In the genomic region with DNA sequence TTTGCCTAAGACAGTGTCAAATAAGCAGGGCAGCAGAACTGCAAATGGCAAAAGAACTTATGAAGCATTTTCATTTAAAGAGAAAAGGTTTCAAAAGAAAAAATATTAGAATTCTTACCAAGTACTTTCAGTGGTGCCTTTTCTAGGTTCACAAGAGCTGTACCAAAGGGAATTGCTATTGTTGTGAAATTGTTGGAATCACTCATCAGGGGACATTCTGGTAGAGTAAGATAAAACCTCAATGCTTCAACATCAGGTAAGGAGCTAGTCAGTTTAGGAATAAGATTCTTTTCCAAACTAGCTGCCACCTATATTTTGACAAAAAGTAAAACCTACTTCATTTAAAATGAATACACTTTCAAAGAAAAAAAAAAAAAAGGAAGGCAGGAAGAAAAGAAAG, we compare ENCODE assay signal across 22 cellular contexts.
"Had no signal": no experiment of that assay in that cellular context is flagged by ENCODE, and none has a peak within 500 bp of the region (broad histone marks: within the 10 kb centered on the region; RNA-seq: fewer than 3 reads in every experiment).

No MANE protein-coding gene starts in this region.

- H3K27me3 Mint-ChIP-seq: activated CD4-positive, alpha-beta T cell treated with anti-CD3 and anti-CD28 coated beads, Interleukin-2, amount 10 ng/mL, durations not matched to agents 7 days and 5 days; activated CD8-positive, alpha-beta memory T cell treated with anti-CD3 and anti-CD28 coated beads, Interleukin-2, amount 10 ng/mL, durations not matched to agents 7 days and 5 days; progenitor cell of endocrine pancreas; stimulated activated memory B cell treated with anti-CD40 and anti-IgM and Interleukin-4, amounts not matched to agents 10 μg/mL and 1 μg/mL and 100 μg/mL, for 72 hours had no signal

- H3K4me1 Mint-ChIP-seq: activated CD4-positive, alpha-beta T cell treated with anti-CD3 and anti-CD28 coated beads, Interleukin-2, amount 10 ng/mL, durations not matched to agents 7 days and 5 days; nephron had no signal

- ATAC-seq: activated CD8-positive, alpha-beta memory T cell treated with anti-CD3 and anti-CD28 coated beads, Interleukin-2, amount 10 ng/mL, durations not matched to agents 7 days and 5 days; activated CD8-positive, alpha-beta T cell treated with anti-CD3 and anti-CD28 coated beads, Interleukin-2, amount 10 ng/mL, durations not matched to agents 7 days and 5 days; gastroesophageal sphincter; left ventricle myocardium superior; mucosa of descending colon; right lobe of liver; stimulated activated memory B cell treated with anti-CD40 and anti-IgM and Interleukin-4, amounts not matched to agents 10 μg/mL and 1 μg/mL and 100 μg/mL, for 72 hours had no signal

- DNase-seq: activated CD4-positive, alpha-beta T cell treated with anti-CD3 and anti-CD28 coated beads for 1 hour; activated CD4-positive, alpha-beta T cell treated with anti-CD3 and anti-CD28 coated beads, Interleukin-2, amount 10 ng/mL, durations not matched to agents 7 days and 5 days; activated CD8-positive, alpha-beta memory T cell treated with anti-CD3 and anti-CD28 coated beads, Interleukin-2, amount 10 ng/mL, durations not matched to agents 7 days and 5 days; activated CD8-positive, alpha-beta T cell treated with anti-CD3 and anti-CD28 coated beads, Interleukin-2, amount 10 ng/mL, durations not matched to agents 7 days and 5 days; activated gamma-delta T cell treated with Interleukin-2 at 50 U/mL for 16 hours; activated naive CD4-positive, alpha-beta T cell treated with anti-CD3 and anti-CD28 coated beads, Interleukin-2, amount 50 U/mL, for 16 hours; amniotic stem cell; brain microvascular endothelial cell; islet precursor cell; left ventricle myocardium superior; mucosa of descending colon; ovary; right lobe of liver; stimulated activated CD4-positive, alpha-beta T cell treated with anti-CD3 and anti-CD28 coated beads, Interleukin-4, amount 100 ng/mL, for 1 hour; T-helper 2 cell had no signal

- H3K9me3 ChIP-seq: gastroesophageal sphincter, mucosa of descending colon, neutrophil, ovary, right lobe of liver, tibial nerve had no signal

- H3K27ac ChIP-seq: brain microvascular endothelial cell, gastroesophageal sphincter, hepatocyte, neutrophil, ovary, right lobe of liver, tibial nerve had no signal

- H3K4me1 ChIP-seq: gastroesophageal sphincter, right lobe of liver, tibial nerve had no signal

- H3K36me3 ChIP-seq: ovary had no signal

- H3K4me3 ChIP-seq: gastroesophageal sphincter, hepatocyte, mucosa of descending colon, ovary, right lobe of liver, tibial nerve had no signal

- H3K4me3 Mint-ChIP-seq: activated CD4-positive, alpha-beta T cell treated with anti-CD3 and anti-CD28 coated beads, Interleukin-2, amount 10 ng/mL, durations not matched to agents 7 days and 5 days; activated CD8-positive, alpha-beta memory T cell treated with anti-CD3 and anti-CD28 coated beads, Interleukin-2, amount 10 ng/mL, durations not matched to agents 7 days and 5 days; activated CD8-positive, alpha-beta T cell treated with anti-CD3 and anti-CD28 coated beads, Interleukin-2, amount 10 ng/mL, durations not matched to agents 7 days and 5 days; nephron; stimulated activated memory B cell treated with anti-CD40 and anti-IgM and Interleukin-4, amounts not matched to agents 10 μg/mL and 1 μg/mL and 100 μg/mL, for 72 hours had no signal

- H3K27me3 ChIP-seq: brain microvascular endothelial cell, gastroesophageal sphincter, hepatocyte, neutrophil, ovary, right lobe of liver, tibial nerve had no signal

- H3K9me3 Mint-ChIP-seq: activated CD4-positive, alpha-beta T cell treated with anti-CD3 and anti-CD28 coated beads, Interleukin-2, amount 10 ng/mL, durations not matched to agents 7 days and 5 days; nephron; stimulated activated memory B cell treated with anti-CD40 and anti-IgM and Interleukin-4, amounts not matched to agents 10 μg/mL and 1 μg/mL and 100 μg/mL, for 72 hours had no signal

- H3K27ac Mint-ChIP-seq: activated CD4-positive, alpha-beta T cell treated with anti-CD3 and anti-CD28 coated beads, Interleukin-2, amount 10 ng/mL, durations not matched to agents 7 days and 5 days; activated CD8-positive, alpha-beta memory T cell treated with anti-CD3 and anti-CD28 coated beads, Interleukin-2, amount 10 ng/mL, durations not matched to agents 7 days and 5 days; activated CD8-positive, alpha-beta T cell treated with anti-CD3 and anti-CD28 coated beads, Interleukin-2, amount 10 ng/mL, durations not matched to agents 7 days and 5 days; nephron; stimulated activated memory B cell treated with anti-CD40 and anti-IgM and Interleukin-4, amounts not matched to agents 10 μg/mL and 1 μg/mL and 100 μg/mL, for 72 hours had no signal
